In the genomic region with DNA sequence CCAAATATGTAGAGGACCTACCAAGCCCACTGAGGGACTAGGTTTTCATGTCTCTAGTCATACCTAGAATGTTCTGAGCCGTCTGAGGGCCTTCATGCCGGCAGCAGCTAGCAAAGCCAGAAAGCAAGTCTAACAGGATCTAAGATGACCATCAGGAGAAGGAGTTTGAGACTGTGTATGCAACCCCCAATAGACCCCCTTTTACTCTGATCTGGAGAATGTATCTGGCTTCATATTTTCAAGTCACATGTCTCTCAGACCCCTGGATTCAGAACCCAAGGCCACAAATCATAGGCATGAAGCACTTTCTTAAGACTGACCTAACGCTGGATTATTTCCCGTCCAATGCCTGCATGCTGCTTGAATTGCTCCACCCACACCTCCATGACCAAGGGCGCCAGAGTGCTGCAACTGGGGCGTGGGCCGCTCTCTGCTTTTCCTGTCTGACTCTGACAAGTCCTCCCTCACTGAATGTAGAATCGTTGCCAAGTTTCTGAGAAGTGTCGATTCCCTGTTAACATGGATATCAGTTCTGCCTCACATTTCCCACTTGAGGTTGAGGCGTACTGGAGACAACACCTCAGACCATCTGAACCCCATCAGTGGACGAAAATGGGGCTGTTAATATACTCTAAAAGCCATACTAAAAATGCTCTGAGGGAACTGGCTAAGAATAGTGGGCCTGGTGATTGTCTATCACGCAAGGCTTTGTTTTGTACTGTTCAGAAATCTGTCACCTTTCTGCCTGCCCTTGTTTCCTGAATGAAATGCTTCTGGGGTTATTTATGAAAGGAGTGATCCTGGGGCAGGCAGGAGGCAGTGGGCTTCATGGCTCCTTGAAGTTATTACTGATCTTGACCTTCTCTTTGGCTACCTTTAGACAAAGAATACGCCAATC, we compare ENCODE assay signal across 8 cellular contexts. TPM values are rescaled to one million over a fixed set of nuclear protein-coding genes. Genes with fewer than 3 reads are reported as not detected.
DNase-seq lines count a peak whose midpoint lies in the region; ATAC-seq, FAIRE-seq and TF ChIP-seq lines count a peak whose summit lies in the region.

No MANE protein-coding gene starts in this region.

- H3K4me3 ChIP-seq in keratinocyte (ENCODE audit: control insufficient read depth in 2 of 3, extremely low read depth in 1 of 3, insufficient read depth in 2 of 3, low read depth in 1 of 3, low read length in 3 of 3): no peak overlapping the region

- no peaks in the 10 kb centered on the region for H3K79me2 ChIP-seq in keratinocyte (ENCODE audit: control insufficient read depth, insufficient read depth, low read length)

- ATAC-seq in HG03432 (IDR thresholded peaks at IDR 0.05; ENCODE audit: unreplicated experiment): peak; percentile 40
- no peak for ATAC-seq in GM18873 (IDR thresholded peaks at IDR 0.05; ENCODE audit: low FRiP score, unreplicated experiment)

- H3K27ac ChIP-seq in keratinocyte (ENCODE audit: control insufficient read depth, insufficient read depth, low read length): no peak overlapping the region

- H3K9me3 ChIP-seq in keratinocyte (ENCODE audit: control insufficient read depth, low read depth, low read length): no peaks in the 10 kb centered on the region

- peak; percentile 43 for DNase-seq in GM10266 (ENCODE audit: extremely low spot score)
- DNase-seq in activated T-cell treated with anti-CD3 and anti-CD28 coated beads, Interleukin-2, amount 50 U/mL, for 48 hours: peak; percentile 69 to 71
- no peak for DNase-seq in keratinocyte (ENCODE audit: low read depth, low spot score)
- peak; percentile 31 for DNase-seq in stimulated activated CD8-positive, alpha-beta memory T cell treated with anti-CD3 and anti-CD28 coated beads, Interleukin-4, amount 100 ng/mL, for 24 hours (ENCODE audit: low read depth)
- no peak for DNase-seq in superior temporal gyrus (ENCODE audit: extremely low spot score)
- no peak for DNase-seq in LoVo (ENCODE audit: low spot score)

- dilution Hi-C loops in keratinocyte (cut with MboI; ENCODE audit: extremely low pct_ligation_motif_present, low sequenced_read_pairs): no loop called here

- H3K27me3 ChIP-seq in keratinocyte (ENCODE audit: control insufficient read depth, extremely low read depth, insufficient read depth, low read length): no peaks in the 10 kb centered on the region

- H3K9me1 ChIP-seq in keratinocyte (ENCODE audit: control insufficient read depth, extremely low read depth, insufficient read depth, low read length): peaks cover 6% of the 10 kb centered on the region

- peak overlapping the region; percentile 19 for H3K4me2 ChIP-seq in keratinocyte (ENCODE audit: control insufficient read depth, extremely low read depth, insufficient read depth, low read depth, low read length)

- TF ChIP-seq CTCF in GM10266 (IDR thresholded peaks at IDR 0.05; ENCODE audit: control insufficient read depth, insufficient read depth, low read depth, missing control alignments) (no peak), keratinocyte (optimal IDR thresholded peaks at IDR 0.05 in 1 of 3, IDR thresholded peaks at IDR 0.05 in 1 of 3, conservative IDR thresholded peaks at IDR 0.05 in 1 of 3; ENCODE audit: extremely low read depth in 1 of 3, insufficient read depth in 2 of 3, low read length in 3 of 3) (no peak)

- FAIRE-seq in keratinocyte (lab: Jason Lieb, UNC): no peak

- H4K20me1 ChIP-seq in keratinocyte (ENCODE audit: control insufficient read depth, extremely low read depth, insufficient read depth, low read length): no peaks in the 10 kb centered on the region

- peaks cover 23% of the 10 kb centered on the region for H3K4me1 ChIP-seq in keratinocyte (ENCODE audit: control insufficient read depth, extremely low read depth, insufficient read depth, low read length)

- peaks cover 5 to 22% of the 10 kb centered on the region in 2 experiments for H3K36me3 ChIP-seq in keratinocyte (ENCODE audit: control insufficient read depth in 2 of 2, extremely low read depth in 1 of 2, insufficient read depth in 2 of 2, low read length in 2 of 2)

- H3K9ac ChIP-seq in keratinocyte (ENCODE audit: control insufficient read depth, extremely low read depth, insufficient read depth, low read length): no peak overlapping the region

- H2AFZ ChIP-seq in keratinocyte (ENCODE audit: control insufficient read depth, low read length): no peak overlapping the region

RNA-seq across cellular contexts. Expression of gene ASXL1, which starts 23.9 kb away (rescaled TPM):
- 17.4 to 26.9 TPM (median 20.0 TPM) in 3 replicates for polyA plus RNA-seq in keratinocyte
- 18.6 TPM for polyA plus RNA-seq in keratinocyte (2011; ENCODE audit: low read depth)
- polyA plus RNA-seq in keratinocyte (2011; cell fraction: cytosol; rRNA removed): 11.3 and 12.5 TPM in 2 replicates
- 79.7 and 80.6 TPM in 2 replicates for polyA plus RNA-seq in keratinocyte (2011; cell fraction: nucleus; rRNA removed)
- polyA plus RNA-seq in keratinocyte (2012; ENCODE audit: low replicate concordance): 15.0 and 23.6 TPM in 2 replicates
- polyA minus RNA-seq in keratinocyte: 28.1 to 42.9 TPM (median 34.5 TPM) in 3 replicates
- 19.4 TPM for polyA minus RNA-seq in keratinocyte (2011; cell fraction: cytosol; rRNA and poly(A)+ RNA removed)
- 34.2 and 62.1 TPM in 2 replicates for polyA minus RNA-seq in keratinocyte (2011; cell fraction: nucleus; rRNA and poly(A)+ RNA removed)

RNA-seq across cellular contexts. Expression of gene KIF3B, which starts 56.8 kb away (rescaled TPM):
- 16.2 to 25.4 TPM (median 20.3 TPM) in 3 replicates for polyA plus RNA-seq in keratinocyte
- 11.4 TPM for polyA plus RNA-seq in keratinocyte (2011; ENCODE audit: low read depth)
- 18.3 and 26.1 TPM in 2 replicates for polyA plus RNA-seq in keratinocyte (2011; cell fraction: cytosol; rRNA removed)
- polyA plus RNA-seq in keratinocyte (2011; cell fraction: nucleus; rRNA removed): 19.6 and 20.6 TPM in 2 replicates
- polyA plus RNA-seq in keratinocyte (2012; ENCODE audit: low replicate concordance): 7.7 and 19.7 TPM in 2 replicates
- polyA minus RNA-seq in keratinocyte: 15.7 to 27.4 TPM (median 18.2 TPM) in 3 replicates
- polyA minus RNA-seq in keratinocyte (2011; cell fraction: cytosol; rRNA and poly(A)+ RNA removed): 14.4 TPM
- polyA minus RNA-seq in keratinocyte (2011; cell fraction: nucleus; rRNA and poly(A)+ RNA removed): 10.6 and 22.0 TPM in 2 replicates

Comparison
In these comparisons a context has a peak if more than half of its experiments do, and no peak if none do; other contexts are left out.
1. DNase-seq: peak in GM10266 (single experiment), activated T-cell treated with anti-CD3 and anti-CD28 coated beads, Interleukin-2, amount 50 U/mL, for 48 hours (2 of 2) and stimulated activated CD8-positive, alpha-beta memory T cell treated with anti-CD3 and anti-CD28 coated beads, Interleukin-4, amount 100 ng/mL, for 24 hours (single experiment); none in keratinocyte (single experiment), superior temporal gyrus (single experiment) and LoVo (single experiment).